Comparison of ENCODE assay signal across 20 cellular contexts in the genomic region with DNA sequence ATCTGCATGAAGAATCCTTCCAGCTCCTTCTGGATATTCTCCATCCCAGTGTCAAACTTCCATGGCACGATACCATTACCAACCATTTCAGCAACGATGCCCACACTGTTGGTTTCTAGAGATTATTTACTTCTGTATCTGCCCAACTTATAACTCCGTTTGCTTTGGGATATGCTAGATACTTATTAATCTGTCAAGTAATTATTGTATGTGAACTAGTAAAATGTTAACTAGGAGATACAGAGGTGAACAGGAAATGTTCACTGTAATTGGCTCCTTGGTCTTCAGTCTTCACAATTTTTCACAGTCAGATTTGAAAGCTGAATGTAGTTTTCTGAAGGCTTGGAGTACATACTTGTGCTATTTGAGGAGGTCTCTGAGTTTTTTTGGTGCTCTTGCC.
DNase-seq lines count a peak whose midpoint lies in the region; ATAC-seq and TF ChIP-seq lines count a peak whose summit lies in the region.
"Had no signal": no experiment of that assay in that cellular context is flagged by ENCODE, and none has a peak within 500 bp of the region (broad histone marks: within the 10 kb centered on the region; RNA-seq: fewer than 3 reads in every experiment).

No MANE protein-coding gene starts in this region.

- no peak overlapping the region for H3K23ac ChIP-seq in mesenchymal stem cell (ENCODE audit: low read length in 2 of 2)

- H3K9ac ChIP-seq in mesenchymal stem cell (ENCODE audit: low read length), result no peak overlapping the region

- CTCF ChIA-PET in WTC11 (lab: Charles Lee), result no interaction called here

- in situ Hi-C loops in Caki2 (cut with HindIII; ENCODE audit: low pct_unique_long_range_greater_than_20kb, low sequenced_read_pairs), result loop anchor here (5.0 kb wide), 1 partner anchor 33 kb away; no protein-coding TSS in a partner anchor

- no peak overlapping the region for H2BK12ac ChIP-seq in mesenchymal stem cell (ENCODE audit: low read length in 2 of 2)

- no peak overlapping the region for H3K4me3 ChIP-seq in mesenchymal stem cell (ENCODE audit: insufficient read depth in 1 of 2, low read depth in 1 of 2, low read length in 2 of 2)

- no peaks in the 10 kb centered on the region for H3K9me3 Mint-ChIP-seq in WTC11
- H3K9me3 Mint-ChIP-seq: activated CD8-positive, alpha-beta T cell treated with anti-CD3 and anti-CD28 coated beads for 36 hours; activated naive CD8-positive, alpha-beta T cell treated with anti-CD3 and anti-CD28 coated beads, Interleukin-2, amount 50 U/mL, for 24 hours; activated T-helper 1 cell treated with anti-CD3 and anti-CD28 coated beads, Interleukin-12 subunit alpha, Interleukin-12 subunit beta, Interleukin-2, Interleukin-4 antibody, amounts not matched to agents 30 ng/mL and 10 ng/mL and 1 ng/mL, durations not matched to agents 14 hours and 24 hours and 36 hours; natural killer cell; stimulated activated naive CD8-positive, alpha-beta T cell treated with anti-CD3 and anti-CD28 coated beads, Interleukin-15, amount 100 ng/mL, for 72 hours had no signal

- H3K27me3 Mint-ChIP-seq in WTC11 (ENCODE audit: low read depth), result no peaks in the 10 kb centered on the region
- H3K27me3 Mint-ChIP-seq: activated naive CD8-positive, alpha-beta T cell treated with anti-CD3 and anti-CD28 coated beads, Interleukin-2, amount 50 U/mL, for 24 hours; stimulated activated naive CD8-positive, alpha-beta T cell treated with anti-CD3 and anti-CD28 coated beads, Interleukin-15, amount 100 ng/mL, for 72 hours had no signal

- H3K27ac Mint-ChIP-seq in WTC11, result peak overlapping the region; percentile 66
- H3K27ac Mint-ChIP-seq: activated CD8-positive, alpha-beta T cell treated with anti-CD3 and anti-CD28 coated beads for 36 hours; activated naive CD8-positive, alpha-beta T cell treated with anti-CD3 and anti-CD28 coated beads, Interleukin-2, amount 50 U/mL, for 24 hours; activated T-helper 1 cell treated with anti-CD3 and anti-CD28 coated beads, Interleukin-12 subunit alpha, Interleukin-12 subunit beta, Interleukin-2, Interleukin-4 antibody, amounts not matched to agents 30 ng/mL and 10 ng/mL and 1 ng/mL, durations not matched to agents 14 hours and 24 hours and 36 hours; natural killer cell; stimulated activated naive CD8-positive, alpha-beta T cell treated with anti-CD3 and anti-CD28 coated beads, Interleukin-15, amount 100 ng/mL, for 72 hours had no signal

- peaks cover 27% of the 10 kb centered on the region for H3K4me1 Mint-ChIP-seq in WTC11
- H3K4me1 Mint-ChIP-seq: stimulated activated naive CD8-positive, alpha-beta T cell treated with anti-CD3 and anti-CD28 coated beads, Interleukin-15, amount 100 ng/mL, for 72 hours had no signal

- no peak for TF ChIP-seq CTCF in WTC11 (IDR thresholded peaks at IDR 0.05)

- H3K27me3 ChIP-seq in mesenchymal stem cell (ENCODE audit: control insufficient read depth in 1 of 2, insufficient read depth in 1 of 2, low read length in 2 of 2), result no peaks in the 10 kb centered on the region

- H3K18ac ChIP-seq in mesenchymal stem cell (ENCODE audit: low read depth in 1 of 2, low read length in 2 of 2), result no peak overlapping the region

- peaks cover 2% of the 10 kb centered on the region for H3K79me1 ChIP-seq in mesenchymal stem cell (replicated peaks; ENCODE audit: low read length, poor library complexity, severe bottlenecking)

- no peak overlapping the region for H3K4me3 Mint-ChIP-seq in WTC11
- H3K4me3 Mint-ChIP-seq: activated CD8-positive, alpha-beta T cell treated with anti-CD3 and anti-CD28 coated beads for 36 hours; activated naive CD8-positive, alpha-beta T cell treated with anti-CD3 and anti-CD28 coated beads, Interleukin-2, amount 50 U/mL, for 24 hours; activated T-helper 1 cell treated with anti-CD3 and anti-CD28 coated beads, Interleukin-12 subunit alpha, Interleukin-12 subunit beta, Interleukin-2, Interleukin-4 antibody, amounts not matched to agents 30 ng/mL and 10 ng/mL and 1 ng/mL, durations not matched to agents 14 hours and 24 hours and 36 hours; natural killer cell; stimulated activated naive CD8-positive, alpha-beta T cell treated with anti-CD3 and anti-CD28 coated beads, Interleukin-15, amount 100 ng/mL, for 72 hours had no signal

- H2BK120ac ChIP-seq in mesenchymal stem cell (ENCODE audit: low read depth, low read length), result no peak overlapping the region

- peaks cover 8% of the 10 kb centered on the region for H3K4me1 ChIP-seq in mesenchymal stem cell (ENCODE audit: control insufficient read depth, insufficient read depth, low read depth, low read length)

- no peak overlapping the region for H2AFZ ChIP-seq in mesenchymal stem cell (ENCODE audit: low read depth, low read length)

- H4K91ac ChIP-seq in mesenchymal stem cell (ENCODE audit: low read length), result no peak overlapping the region

- 100% methylated on average over 1 of the region's 3 CpGs for WGBS in mesenchymal stem cell

- no peak overlapping the region for H2AK5ac ChIP-seq in mesenchymal stem cell (ENCODE audit: low read length, severe bottlenecking)

- ATAC-seq in HG02678 (IDR thresholded peaks at IDR 0.05; ENCODE audit: unreplicated experiment), result peak; percentile 39
- ATAC-seq in WTC11, result no peak
- ATAC-seq: activated CD8-positive, alpha-beta T cell treated with anti-CD3 and anti-CD28 coated beads for 36 hours; activated naive CD8-positive, alpha-beta T cell treated with anti-CD3 and anti-CD28 coated beads, Interleukin-2, amount 50 U/mL, for 24 hours; natural killer cell; PC-3; stimulated activated naive CD8-positive, alpha-beta T cell treated with anti-CD3 and anti-CD28 coated beads, Interleukin-15, amount 100 ng/mL, for 72 hours had no signal

- no peak overlapping the region for H3K14ac ChIP-seq in mesenchymal stem cell (ENCODE audit: low read length in 2 of 2)

- H2BK5ac ChIP-seq in mesenchymal stem cell (ENCODE audit: low read depth, low read length, poor library complexity, severe bottlenecking), result no peak overlapping the region

- no peaks in the 10 kb centered on the region for H3K9me3 ChIP-seq in mesenchymal stem cell (ENCODE audit: control insufficient read depth, low read length)

- POLR2A ChIA-PET in WTC11 (lab: Charles Lee), result no interaction called here

- H3K4me2 ChIP-seq in mesenchymal stem cell (ENCODE audit: low read length, poor library complexity, severe bottlenecking), result no peak overlapping the region

- peaks cover 11% of the 10 kb centered on the region; the same call in 1 of the 2 replicates for H3K36me3 Mint-ChIP-seq in WTC11
- H3K36me3 Mint-ChIP-seq: natural killer cell had no signal

- H4K8ac ChIP-seq in mesenchymal stem cell (ENCODE audit: low read length), result no peak overlapping the region

- peak; percentile 51 for DNase-seq in Caki2 (ENCODE audit: low read depth)
- DNase-seq in WTC11 (ENCODE audit: low spot score), result no peak
- no peak for DNase-seq in mesenchymal stem cell
- no peak for DNase-seq in SW 1271 (lab: John Stamatoyannopoulos, UW)
- no peak for DNase-seq in NK-92 treated with Interleukin-12 subunit alpha and Interleukin-12 subunit beta, amount 100 ng/mL, for 24 hours (lab: John Stamatoyannopoulos, UW)
- no peak for DNase-seq in NCI-H748 treated with DMSO at 0.1 percent for 48 hours (lab: John Stamatoyannopoulos, UW)
- DNase-seq in NCI-H1048 (lab: John Stamatoyannopoulos, UW), result no peak
- DNase-seq: activated CD8-positive, alpha-beta T cell treated with anti-CD3 and anti-CD28 coated beads for 36 hours; activated naive CD8-positive, alpha-beta T cell treated with anti-CD3 and anti-CD28 coated beads, Interleukin-2, amount 50 U/mL, for 24 hours; HCEC 1CT; KBM-7; natural killer cell; NCI-H1105; NCI-H2227 treated with DMSO at 0.1 percent for 48 hours; PC-3; retina; stimulated activated naive CD8-positive, alpha-beta T cell treated with anti-CD3 and anti-CD28 coated beads, Interleukin-15, amount 100 ng/mL, for 72 hours had no signal

- no peak overlapping the region for H3K4ac ChIP-seq in mesenchymal stem cell (ENCODE audit: low read depth in 1 of 2, low read length in 2 of 2)

- H3K27ac ChIP-seq in mesenchymal stem cell (ENCODE audit: low read length, poor library complexity, severe bottlenecking), result peak overlapping the region; percentile 77
- H3K27ac ChIP-seq: HL-60 had no signal

- H3K36me3 ChIP-seq in mesenchymal stem cell (ENCODE audit: control insufficient read depth in 1 of 2, insufficient read depth in 2 of 2, low read depth in 1 of 2, low read length in 2 of 2), result no peaks in the 10 kb centered on the region

- no peak overlapping the region for H2BK15ac ChIP-seq in mesenchymal stem cell (ENCODE audit: low read depth, poor library complexity, severe bottlenecking)

TF ChIP-seq in WTC11, 78 proteins besides CTCF, POLR2A, EP300 and RAD21 (continues in another document):
- TF ChIP-seq ZNF671 (CRISPR knock-in tag; IDR thresholded peaks at IDR 0.05), result no peak
- no peak for TF ChIP-seq HMGA2 (CRISPR knock-in tag; IDR thresholded peaks at IDR 0.05)
- TF ChIP-seq, protein P1, sequence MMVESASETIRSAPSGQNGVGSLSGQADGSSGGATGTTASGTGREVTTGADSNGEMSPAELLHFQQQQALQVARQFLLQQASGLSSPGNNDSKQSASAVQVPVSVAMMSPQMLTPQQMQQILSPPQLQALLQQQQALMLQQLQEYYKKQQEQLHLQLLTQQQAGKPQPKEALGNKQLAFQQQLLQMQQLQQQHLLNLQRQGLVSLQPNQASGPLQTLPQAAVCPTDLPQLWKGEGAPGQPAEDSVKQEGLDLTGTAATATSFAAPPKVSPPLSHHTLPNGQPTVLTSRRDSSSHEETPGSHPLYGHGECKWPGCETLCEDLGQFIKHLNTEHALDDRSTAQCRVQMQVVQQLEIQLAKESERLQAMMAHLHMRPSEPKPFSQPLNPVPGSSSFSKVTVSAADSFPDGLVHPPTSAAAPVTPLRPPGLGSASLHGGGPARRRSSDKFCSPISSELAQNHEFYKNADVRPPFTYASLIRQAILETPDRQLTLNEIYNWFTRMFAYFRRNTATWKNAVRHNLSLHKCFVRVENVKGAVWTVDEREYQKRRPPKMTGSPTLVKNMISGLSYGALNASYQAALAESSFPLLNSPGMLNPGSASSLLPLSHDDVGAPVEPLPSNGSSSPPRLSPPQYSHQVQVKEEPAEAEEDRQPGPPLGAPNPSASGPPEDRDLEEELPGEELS (CRISPR knock-in tag; IDR thresholded peaks at IDR 0.05), result no peak
- TF ChIP-seq ETV6 (CRISPR knock-in tag; IDR thresholded peaks at IDR 0.05), result no peak
- TF ChIP-seq ZNF423 (CRISPR knock-in tag; IDR thresholded peaks at IDR 0.05), result no peak
- no peak for TF ChIP-seq GTF2I (CRISPR knock-in tag; conservative IDR thresholded peaks at IDR 0.05)
- TF ChIP-seq USF2 (CRISPR knock-in tag; IDR thresholded peaks at IDR 0.05), result no peak
- TF ChIP-seq NFYB (CRISPR knock-in tag; conservative IDR thresholded peaks at IDR 0.05; ENCODE audit: low read depth), result no peak
- TF ChIP-seq EMX1 (CRISPR knock-in tag; IDR thresholded peaks at IDR 0.05), result no peak
